ENCODE assay signal across 1 cellular context in the genomic region with DNA sequence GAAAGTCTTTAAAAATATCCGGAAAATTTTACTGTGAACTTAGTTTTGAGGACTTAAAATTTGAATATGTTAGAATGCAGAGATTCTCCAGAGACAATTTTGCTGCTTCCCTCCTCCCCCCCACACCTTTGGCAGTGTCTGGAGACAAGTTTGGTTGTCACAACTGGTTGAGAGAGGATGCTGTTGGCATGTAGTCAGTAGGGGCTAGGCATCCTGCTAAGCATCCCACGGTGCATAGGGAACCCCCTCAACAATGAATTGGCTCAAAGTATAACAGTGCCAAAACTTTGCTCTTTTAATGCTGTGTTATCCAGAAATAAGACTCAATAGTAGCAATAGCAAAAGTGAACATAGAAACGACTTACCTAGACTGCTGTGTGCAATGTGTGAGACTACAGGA.
TF ChIP-seq lines count a peak whose summit lies in the region.

No MANE protein-coding gene starts in this region.

TF ChIP-seq in H1, 55 proteins besides CTCF, POLR2A, EP300 and RAD21:
- TF ChIP-seq RXRA (IDR thresholded peaks at IDR 0.05; ENCODE audit: insufficient read depth, low read depth, low read length), result no peak
- peak; percentile 61 for TF ChIP-seq POLR2AphosphoS5 (IDR thresholded peaks at IDR 0.05; ENCODE audit: low read depth, low read length)
- TF ChIP-seq BCL11A (IDR thresholded peaks at IDR 0.05; ENCODE audit: low read depth in 2 of 2, low read length in 2 of 2), result no peak
- no peak for TF ChIP-seq JUND (IDR thresholded peaks at IDR 0.05; ENCODE audit: low read length)
- TF ChIP-seq TBP (IDR thresholded peaks at IDR 0.05; ENCODE audit: low read depth, low read length), result no peak
